Comparison of ENCODE assay signal across 8 cellular contexts in the genomic region with DNA sequence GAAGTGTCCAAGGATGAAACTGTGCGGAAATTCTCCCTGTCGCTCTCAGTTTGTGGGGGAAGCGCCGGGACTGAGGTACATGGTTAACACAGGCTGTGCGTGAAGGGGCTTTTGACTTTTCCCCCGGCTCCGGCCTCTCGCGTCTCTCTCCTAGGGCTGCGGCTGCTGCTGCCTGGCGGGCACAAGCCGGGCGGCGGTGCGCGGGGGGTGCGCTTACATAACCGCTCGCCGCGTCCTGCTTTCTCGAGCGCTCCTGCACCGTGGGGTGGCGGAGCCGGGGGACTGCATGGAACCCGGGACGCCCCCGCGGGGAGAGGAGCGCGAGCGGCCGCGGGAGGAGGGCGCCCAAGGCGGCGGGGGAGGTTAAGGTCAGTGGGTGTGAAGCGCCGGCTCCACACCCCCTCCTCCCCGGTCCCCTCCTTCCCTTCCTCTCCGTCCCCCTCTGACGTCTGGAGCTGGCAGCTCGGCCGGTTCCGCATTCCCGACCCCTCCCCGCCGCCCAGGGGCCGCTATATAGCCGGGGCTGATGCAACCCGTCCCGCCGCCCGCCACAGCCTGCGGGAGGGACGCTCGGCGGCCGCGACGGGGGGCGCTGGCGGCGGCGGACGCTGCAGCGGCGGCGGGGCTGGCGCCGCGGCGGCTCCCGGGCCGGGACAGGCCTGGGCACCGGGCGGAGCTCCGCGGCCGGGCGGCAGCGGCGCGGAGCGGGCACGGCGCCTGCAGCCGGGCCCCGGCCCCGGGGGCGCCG. TPM values are rescaled to one million over a fixed set of nuclear protein-coding genes. Genes with fewer than 3 reads are reported as not detected.
DNase-seq lines count a peak whose midpoint lies in the region; ATAC-seq lines count a peak whose summit lies in the region.

A gene with protein sequence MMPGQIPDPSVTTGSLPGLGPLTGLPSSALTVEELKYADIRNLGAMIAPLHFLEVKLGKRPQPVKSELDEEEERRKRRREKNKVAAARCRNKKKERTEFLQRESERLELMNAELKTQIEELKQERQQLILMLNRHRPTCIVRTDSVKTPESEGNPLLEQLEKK (plus strand): TSS at position 541 of the 748 bp plus-strand sequence. CDS start 9,899 bp downstream, outside the sequence.

- DNase-seq in G401 (ENCODE audit: low spot score) (peak; percentile 78), H7 (peak; percentile 95), NCI-H1694 treated with DMSO at 0.1 percent for 48 hours (lab: John Stamatoyannopoulos, UW) (peak; percentile 56), left lobe of liver (ENCODE audit: low spot score) (peak; percentile 92), OCI-M2 (lab: John Stamatoyannopoulos, UW; ENCODE audit: unreplicated experiment) (no peak)
- DNase-seq in activated CD4-positive, alpha-beta T cell treated with anti-CD3 and anti-CD28 coated beads, Interleukin-2, amount 10 ng/mL, durations not matched to agents 7 days and 5 days, result peak; percentile 40
- peak; percentile 1 to 14 for DNase-seq in stimulated activated CD4-positive, alpha-beta T cell treated with anti-CD3 and anti-CD28 coated beads, Interleukin-1b, Interleukin-23, amount 100 ng/mL, for 1 hour (ENCODE audit: low read depth in 2 of 2)

- peaks cover 7% of the 10 kb centered on the region for H3K9me3 Mint-ChIP-seq in activated CD4-positive, alpha-beta T cell treated with anti-CD3 and anti-CD28 coated beads, Interleukin-2, amount 10 ng/mL, durations not matched to agents 7 days and 5 days
- no peaks in the 10 kb centered on the region for H3K9me3 Mint-ChIP-seq in dendritic cell treated with granulocyte-macrophage colony-stimulating factor and Interleukin-4, amounts not matched to agents 40 ng/mL and 50 ng/mL, for 4 days

- H3K36me3 ChIP-seq in H7 (replicated peaks; ENCODE audit: control insufficient read depth, insufficient read depth, low read length), result peaks cover 7% of the 10 kb centered on the region

- POLR2A ChIA-PET in activated CD4-positive, alpha-beta T cell treated with anti-CD3 and anti-CD28 coated beads, Interleukin-2, amount 10 ng/mL, durations not matched to agents 7 days and 5 days (lab: Charles Lee), result no interaction called here

- H3K27me3 ChIP-seq in H7 (ENCODE audit: control insufficient read depth, insufficient read depth, low read length), result peaks cover 17% of the 10 kb centered on the region

- in situ Hi-C loops in G401 (cut with HindIII; ENCODE audit: low sequenced_read_pairs), result no loop called here

- intact Hi-C loops in dendritic cell treated with granulocyte-macrophage colony-stimulating factor and Interleukin-4, amounts not matched to agents 40 ng/mL and 50 ng/mL, for 4 days (cut with micrococcal nuclease), result loop anchor here (2.0 to 10.0 kb wide), 3 partner anchors 45 to 293 kb away; no protein-coding TSS in a partner anchor

- peaks cover 11% of the 10 kb centered on the region for H3K4me1 Mint-ChIP-seq in activated CD4-positive, alpha-beta T cell treated with anti-CD3 and anti-CD28 coated beads, Interleukin-2, amount 10 ng/mL, durations not matched to agents 7 days and 5 days
- H3K4me1 Mint-ChIP-seq in dendritic cell treated with granulocyte-macrophage colony-stimulating factor and Interleukin-4, amounts not matched to agents 40 ng/mL and 50 ng/mL, for 4 days (ENCODE audit: low read depth), result peaks cover 49% of the 10 kb centered on the region

- peak within 1 kb of the TSS; percentile 82 for H3K4me3 ChIP-seq in H7 (ENCODE audit: insufficient read depth, low read depth, low read length)

- H3K36me3 Mint-ChIP-seq in activated CD4-positive, alpha-beta T cell treated with anti-CD3 and anti-CD28 coated beads, Interleukin-2, amount 10 ng/mL, durations not matched to agents 7 days and 5 days (ENCODE audit: low read depth), result peaks cover 7% of the 10 kb centered on the region
- H3K36me3 Mint-ChIP-seq in dendritic cell treated with granulocyte-macrophage colony-stimulating factor and Interleukin-4, amounts not matched to agents 40 ng/mL and 50 ng/mL, for 4 days (ENCODE audit: low read depth), result peaks cover 15% of the 10 kb centered on the region

- H3K4me3 Mint-ChIP-seq in activated CD4-positive, alpha-beta T cell treated with anti-CD3 and anti-CD28 coated beads, Interleukin-2, amount 10 ng/mL, durations not matched to agents 7 days and 5 days, result peak within 1 kb of the TSS; percentile 65
- peak within 1 kb of the TSS; percentile 78 for H3K4me3 Mint-ChIP-seq in dendritic cell treated with granulocyte-macrophage colony-stimulating factor and Interleukin-4, amounts not matched to agents 40 ng/mL and 50 ng/mL, for 4 days

- H3K27me3 Mint-ChIP-seq in activated CD4-positive, alpha-beta T cell treated with anti-CD3 and anti-CD28 coated beads, Interleukin-2, amount 10 ng/mL, durations not matched to agents 7 days and 5 days, result peaks cover 27% of the 10 kb centered on the region
- H3K27me3 Mint-ChIP-seq in dendritic cell treated with granulocyte-macrophage colony-stimulating factor and Interleukin-4, amounts not matched to agents 40 ng/mL and 50 ng/mL, for 4 days, result no peaks in the 10 kb centered on the region

- H3K27ac Mint-ChIP-seq in activated CD4-positive, alpha-beta T cell treated with anti-CD3 and anti-CD28 coated beads, Interleukin-2, amount 10 ng/mL, durations not matched to agents 7 days and 5 days, result peak within 1 kb of the TSS; percentile 55
- H3K27ac Mint-ChIP-seq in dendritic cell treated with granulocyte-macrophage colony-stimulating factor and Interleukin-4, amounts not matched to agents 40 ng/mL and 50 ng/mL, for 4 days, result peak within 1 kb of the TSS; percentile 81

- CTCF ChIA-PET in activated CD4-positive, alpha-beta T cell treated with anti-CD3 and anti-CD28 coated beads, Interleukin-2, amount 10 ng/mL, durations not matched to agents 7 days and 5 days (lab: Charles Lee), result interaction anchor here (1.0 to 2.1 kb wide), 3 partner anchors 8 to 61 kb away, joined by 3 to 5 read pairs (median 3); no protein-coding TSS in a partner anchor

- peak; percentile 83 for ATAC-seq in left lobe of liver

RNA-seq across cellular contexts. Expression of the gene that starts here (rescaled TPM):
- total RNA-seq in G401 (2014; rRNA removed; shearing (Covaris generic)), result 37.4 and 40.7 TPM in 2 replicates
- total RNA-seq in H7 (2014; rRNA removed; shearing (Covaris generic)), result 30.2 and 37.9 TPM in 2 replicates
- 1 to 10 TPM in 1 of 2 experiments, under 1 TPM in 1; 0.99 to 1.6 TPM for total RNA-seq in activated CD4-positive, alpha-beta T cell treated with anti-CD3 and anti-CD28 coated beads, Interleukin-2, amount 10 ng/mL, durations not matched to agents 7 days and 5 days
- 12.8 TPM for total RNA-seq in left lobe of liver
